Comparison of ENCODE assay signal across 1 cellular context in genomic region chr2:121755237-121756111, GRCh38.
TF ChIP-seq lines count a peak whose summit lies in the region.

TSN (plus strand) TSS chr2:121755651; CDS start chr2:121755780, 129 bp downstream.

TF ChIP-seq in HepG2, 621 proteins besides CTCF, POLR2A, EP300 and RAD21 (continued from another document and continues in another):
- TF ChIP-seq RFXANK (CRISPR knock-in tag; IDR thresholded peaks at IDR 0.05), result peak; percentile 85; the same call in 1 of the 2 replicates
- TF ChIP-seq ZNF773 (CRISPR knock-in tag; IDR thresholded peaks at IDR 0.05; ENCODE audit: borderline replicate concordance), result 0 out of 2 replicates have a peak, but pooled peaks have one; percentile 41
- peak; percentile 33; the same call in 1 of the 2 replicates for TF ChIP-seq ETS1 (CRISPR knock-in tag; IDR thresholded peaks at IDR 0.05)
- no peak for TF ChIP-seq PBX3 (CRISPR knock-in tag; IDR thresholded peaks at IDR 0.05; ENCODE audit: borderline replicate concordance)
- TF ChIP-seq, protein P1, sequence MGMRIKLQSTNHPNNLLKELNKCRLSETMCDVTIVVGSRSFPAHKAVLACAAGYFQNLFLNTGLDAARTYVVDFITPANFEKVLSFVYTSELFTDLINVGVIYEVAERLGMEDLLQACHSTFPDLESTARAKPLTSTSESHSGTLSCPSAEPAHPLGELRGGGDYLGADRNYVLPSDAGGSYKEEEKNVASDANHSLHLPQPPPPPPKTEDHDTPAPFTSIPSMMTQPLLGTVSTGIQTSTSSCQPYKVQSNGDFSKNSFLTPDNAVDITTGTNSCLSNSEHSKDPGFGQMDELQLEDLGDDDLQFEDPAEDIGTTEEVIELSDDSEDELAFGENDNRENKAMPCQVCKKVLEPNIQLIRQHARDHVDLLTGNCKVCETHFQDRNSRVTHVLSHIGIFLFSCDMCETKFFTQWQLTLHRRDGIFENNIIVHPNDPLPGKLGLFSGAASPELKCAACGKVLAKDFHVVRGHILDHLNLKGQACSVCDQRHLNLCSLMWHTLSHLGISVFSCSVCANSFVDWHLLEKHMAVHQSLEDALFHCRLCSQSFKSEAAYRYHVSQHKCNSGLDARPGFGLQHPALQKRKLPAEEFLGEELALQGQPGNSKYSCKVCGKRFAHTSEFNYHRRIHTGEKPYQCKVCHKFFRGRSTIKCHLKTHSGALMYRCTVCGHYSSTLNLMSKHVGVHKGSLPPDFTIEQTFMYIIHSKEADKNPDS (CRISPR knock-in tag; IDR thresholded peaks at IDR 0.05), result no peak
- TF ChIP-seq, protein P2, sequence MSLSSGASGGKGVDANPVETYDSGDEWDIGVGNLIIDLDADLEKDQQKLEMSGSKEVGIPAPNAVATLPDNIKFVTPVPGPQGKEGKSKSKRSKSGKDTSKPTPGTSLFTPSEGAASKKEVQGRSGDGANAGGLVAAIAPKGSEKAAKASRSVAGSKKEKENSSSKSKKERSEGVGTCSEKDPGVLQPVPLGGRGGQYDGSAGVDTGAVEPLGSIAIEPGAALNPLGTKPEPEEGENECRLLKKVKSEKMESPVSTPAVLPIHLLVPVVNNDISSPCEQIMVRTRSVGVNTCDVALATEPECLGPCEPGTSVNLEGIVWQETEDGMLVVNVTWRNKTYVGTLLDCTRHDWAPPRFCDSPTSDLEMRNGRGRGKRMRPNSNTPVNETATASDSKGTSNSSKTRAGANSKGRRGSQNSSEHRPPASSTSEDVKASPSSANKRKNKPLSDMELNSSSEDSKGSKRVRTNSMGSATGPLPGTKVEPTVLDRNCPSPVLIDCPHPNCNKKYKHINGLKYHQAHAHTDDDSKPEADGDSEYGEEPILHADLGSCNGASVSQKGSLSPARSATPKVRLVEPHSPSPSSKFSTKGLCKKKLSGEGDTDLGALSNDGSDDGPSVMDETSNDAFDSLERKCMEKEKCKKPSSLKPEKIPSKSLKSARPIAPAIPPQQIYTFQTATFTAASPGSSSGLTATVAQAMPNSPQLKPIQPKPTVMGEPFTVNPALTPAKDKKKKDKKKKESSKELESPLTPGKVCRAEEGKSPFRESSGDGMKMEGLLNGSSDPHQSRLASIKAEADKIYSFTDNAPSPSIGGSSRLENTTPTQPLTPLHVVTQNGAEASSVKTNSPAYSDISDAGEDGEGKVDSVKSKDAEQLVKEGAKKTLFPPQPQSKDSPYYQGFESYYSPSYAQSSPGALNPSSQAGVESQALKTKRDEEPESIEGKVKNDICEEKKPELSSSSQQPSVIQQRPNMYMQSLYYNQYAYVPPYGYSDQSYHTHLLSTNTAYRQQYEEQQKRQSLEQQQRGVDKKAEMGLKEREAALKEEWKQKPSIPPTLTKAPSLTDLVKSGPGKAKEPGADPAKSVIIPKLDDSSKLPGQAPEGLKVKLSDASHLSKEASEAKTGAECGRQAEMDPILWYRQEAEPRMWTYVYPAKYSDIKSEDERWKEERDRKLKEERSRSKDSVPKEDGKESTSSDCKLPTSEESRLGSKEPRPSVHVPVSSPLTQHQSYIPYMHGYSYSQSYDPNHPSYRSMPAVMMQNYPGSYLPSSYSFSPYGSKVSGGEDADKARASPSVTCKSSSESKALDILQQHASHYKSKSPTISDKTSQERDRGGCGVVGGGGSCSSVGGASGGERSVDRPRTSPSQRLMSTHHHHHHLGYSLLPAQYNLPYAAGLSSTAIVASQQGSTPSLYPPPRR (CRISPR knock-in tag; IDR thresholded peaks at IDR 0.05; ENCODE audit: borderline replicate concordance), result peak; percentile 40; the same call in 1 of the 2 replicates
- TF ChIP-seq HNRNPL (IDR thresholded peaks at IDR 0.05; ENCODE audit: low read depth, low read length), result peak; percentile 40; the same call in 1 of the 2 replicates
- peak; percentile 89 for TF ChIP-seq ZNF230 (CRISPR knock-in tag; IDR thresholded peaks at IDR 0.05)
- TF ChIP-seq KMT2A (CRISPR knock-in tag; IDR thresholded peaks at IDR 0.05), result peak; percentile 99
- TF ChIP-seq RXRB (CRISPR knock-in tag; IDR thresholded peaks at IDR 0.05; ENCODE audit: borderline replicate concordance), result peak; percentile 70; the same call in 1 of the 2 replicates
- TF ChIP-seq, protein P3, sequence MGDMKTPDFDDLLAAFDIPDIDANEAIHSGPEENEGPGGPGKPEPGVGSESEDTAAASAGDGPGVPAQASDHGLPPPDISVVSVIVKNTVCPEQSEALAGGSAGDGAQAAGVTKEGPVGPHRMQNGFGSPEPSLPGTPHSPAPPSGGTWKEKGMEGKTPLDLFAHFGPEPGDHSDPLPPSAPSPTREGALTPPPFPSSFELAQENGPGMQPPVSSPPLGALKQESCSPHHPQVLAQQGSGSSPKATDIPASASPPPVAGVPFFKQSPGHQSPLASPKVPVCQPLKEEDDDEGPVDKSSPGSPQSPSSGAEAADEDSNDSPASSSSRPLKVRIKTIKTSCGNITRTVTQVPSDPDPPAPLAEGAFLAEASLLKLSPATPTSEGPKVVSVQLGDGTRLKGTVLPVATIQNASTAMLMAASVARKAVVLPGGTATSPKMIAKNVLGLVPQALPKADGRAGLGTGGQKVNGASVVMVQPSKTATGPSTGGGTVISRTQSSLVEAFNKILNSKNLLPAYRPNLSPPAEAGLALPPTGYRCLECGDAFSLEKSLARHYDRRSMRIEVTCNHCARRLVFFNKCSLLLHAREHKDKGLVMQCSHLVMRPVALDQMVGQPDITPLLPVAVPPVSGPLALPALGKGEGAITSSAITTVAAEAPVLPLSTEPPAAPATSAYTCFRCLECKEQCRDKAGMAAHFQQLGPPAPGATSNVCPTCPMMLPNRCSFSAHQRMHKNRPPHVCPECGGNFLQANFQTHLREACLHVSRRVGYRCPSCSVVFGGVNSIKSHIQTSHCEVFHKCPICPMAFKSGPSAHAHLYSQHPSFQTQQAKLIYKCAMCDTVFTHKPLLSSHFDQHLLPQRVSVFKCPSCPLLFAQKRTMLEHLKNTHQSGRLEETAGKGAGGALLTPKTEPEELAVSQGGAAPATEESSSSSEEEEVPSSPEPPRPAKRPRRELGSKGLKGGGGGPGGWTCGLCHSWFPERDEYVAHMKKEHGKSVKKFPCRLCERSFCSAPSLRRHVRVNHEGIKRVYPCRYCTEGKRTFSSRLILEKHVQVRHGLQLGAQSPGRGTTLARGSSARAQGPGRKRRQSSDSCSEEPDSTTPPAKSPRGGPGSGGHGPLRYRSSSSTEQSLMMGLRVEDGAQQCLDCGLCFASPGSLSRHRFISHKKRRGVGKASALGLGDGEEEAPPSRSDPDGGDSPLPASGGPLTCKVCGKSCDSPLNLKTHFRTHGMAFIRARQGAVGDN (CRISPR knock-in tag; IDR thresholded peaks at IDR 0.05), result peak; percentile 93
- TF ChIP-seq ZNF30 (CRISPR knock-in tag; IDR thresholded peaks at IDR 0.05), result no peak
- TF ChIP-seq ZNF501 (CRISPR knock-in tag; IDR thresholded peaks at IDR 0.05), result peak; percentile 97
- TF ChIP-seq KDM1A (CRISPR knock-in tag; IDR thresholded peaks at IDR 0.05), result no peak
- TF ChIP-seq ZFP36L1 (CRISPR knock-in tag; IDR thresholded peaks at IDR 0.05), result peak; percentile 67; the same call in 1 of the 2 replicates
- TF ChIP-seq SNRNP70 (IDR thresholded peaks at IDR 0.05; ENCODE audit: low read depth, low read length), result no peak
- peak; percentile 78; the same call in 1 of the 2 replicates for TF ChIP-seq THAP7 (CRISPR knock-in tag; IDR thresholded peaks at IDR 0.05)
- TF ChIP-seq FLYWCH1 (CRISPR knock-in tag; IDR thresholded peaks at IDR 0.05), result no peak
- no peak for TF ChIP-seq ATRX (CRISPR knock-in tag; IDR thresholded peaks at IDR 0.05; ENCODE audit: borderline replicate concordance)
- TF ChIP-seq, protein P4, sequence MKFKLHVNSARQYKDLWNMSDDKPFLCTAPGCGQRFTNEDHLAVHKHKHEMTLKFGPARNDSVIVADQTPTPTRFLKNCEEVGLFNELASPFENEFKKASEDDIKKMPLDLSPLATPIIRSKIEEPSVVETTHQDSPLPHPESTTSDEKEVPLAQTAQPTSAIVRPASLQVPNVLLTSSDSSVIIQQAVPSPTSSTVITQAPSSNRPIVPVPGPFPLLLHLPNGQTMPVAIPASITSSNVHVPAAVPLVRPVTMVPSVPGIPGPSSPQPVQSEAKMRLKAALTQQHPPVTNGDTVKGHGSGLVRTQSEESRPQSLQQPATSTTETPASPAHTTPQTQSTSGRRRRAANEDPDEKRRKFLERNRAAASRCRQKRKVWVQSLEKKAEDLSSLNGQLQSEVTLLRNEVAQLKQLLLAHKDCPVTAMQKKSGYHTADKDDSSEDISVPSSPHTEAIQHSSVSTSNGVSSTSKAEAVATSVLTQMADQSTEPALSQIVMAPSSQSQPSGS (CRISPR knock-in tag; IDR thresholded peaks at IDR 0.05), result peak; percentile 93
- TF ChIP-seq SRSF9 (IDR thresholded peaks at IDR 0.05; ENCODE audit: borderline replicate concordance, insufficient read depth, low read depth, low read length, poor library complexity, severe bottlenecking), result no peak
- TF ChIP-seq MAFF (IDR thresholded peaks at IDR 0.05; ENCODE audit: low read depth, low read length), result no peak
- peak; percentile 95 for TF ChIP-seq SALL1 (CRISPR knock-in tag; IDR thresholded peaks at IDR 0.05)
- TF ChIP-seq ZNF414 (CRISPR knock-in tag; IDR thresholded peaks at IDR 0.05), result no peak; the same call in 1 of the 2 replicates
- peak; percentile 29; the same call in 1 of the 2 replicates for TF ChIP-seq PITX1 (CRISPR knock-in tag; IDR thresholded peaks at IDR 0.05)
- peak; percentile 77; the same call in 1 of the 2 replicates for TF ChIP-seq SRY (CRISPR knock-in tag; IDR thresholded peaks at IDR 0.05)
- TF ChIP-seq GLMP (CRISPR knock-in tag; IDR thresholded peaks at IDR 0.05; ENCODE audit: borderline replicate concordance), result no peak
- peak; percentile 98 for TF ChIP-seq KLF9 (CRISPR knock-in tag; IDR thresholded peaks at IDR 0.05; ENCODE audit: low read depth)
- no peak for TF ChIP-seq FOXJ3 (CRISPR knock-in tag; IDR thresholded peaks at IDR 0.05; ENCODE audit: borderline replicate concordance)
- peak; percentile 97 for TF ChIP-seq SIN3B (IDR thresholded peaks at IDR 0.05; ENCODE audit: low read length)
- 0 out of 2 replicates have a peak, but pooled peaks have one; percentile 91 for TF ChIP-seq ZNF33B (CRISPR knock-in tag; IDR thresholded peaks at IDR 0.05)
- TF ChIP-seq ZFP82 (CRISPR knock-in tag; IDR thresholded peaks at IDR 0.05; ENCODE audit: borderline replicate concordance), result no peak; the same call in 1 of the 2 replicates
- peak; percentile 97 for TF ChIP-seq ZFP91 (CRISPR knock-in tag; IDR thresholded peaks at IDR 0.05; ENCODE audit: borderline replicate concordance)
- TF ChIP-seq, protein P5, sequence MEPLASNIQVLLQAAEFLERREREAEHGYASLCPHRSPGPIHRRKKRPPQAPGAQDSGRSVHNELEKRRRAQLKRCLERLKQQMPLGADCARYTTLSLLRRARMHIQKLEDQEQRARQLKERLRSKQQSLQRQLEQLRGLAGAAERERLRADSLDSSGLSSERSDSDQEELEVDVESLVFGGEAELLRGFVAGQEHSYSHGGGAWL (CRISPR knock-in tag; IDR thresholded peaks at IDR 0.05), result peak; percentile 97
